Comparison of ENCODE assay signal across 20 cellular contexts in the genomic region with DNA sequence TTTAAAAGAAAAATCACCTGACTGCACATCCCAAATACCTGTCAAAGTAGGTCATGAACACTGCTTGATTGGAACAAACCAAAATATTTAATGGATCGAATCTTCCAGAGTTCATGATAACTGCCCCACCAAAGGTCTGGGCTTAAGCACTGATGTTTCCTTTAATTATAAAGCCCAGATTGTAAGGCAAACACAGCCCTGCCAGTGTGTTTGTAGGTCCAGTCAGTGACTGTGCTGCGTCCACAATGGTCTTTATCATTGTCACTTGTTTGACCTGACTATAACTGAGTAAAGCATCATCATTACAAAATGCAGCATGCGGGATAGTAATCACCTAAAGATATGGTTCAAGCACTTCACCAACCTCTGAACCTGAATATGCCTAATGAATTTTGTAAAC.
DNase-seq lines count a peak whose midpoint lies in the region; ATAC-seq and TF ChIP-seq lines count a peak whose summit lies in the region.
"Had no signal": no experiment of that assay in that cellular context is flagged by ENCODE, and none has a peak within 500 bp of the region (broad histone marks: within the 10 kb centered on the region; RNA-seq: fewer than 3 reads in every experiment).

No MANE protein-coding gene starts in this region.

- H3K36me3 Mint-ChIP-seq in endodermal cell (ENCODE audit: low read depth) = no peaks in the 10 kb centered on the region
- no peaks in the 10 kb centered on the region for H3K36me3 Mint-ChIP-seq in CD4-positive, alpha-beta T cell (ENCODE audit: low read depth)
- H3K36me3 Mint-ChIP-seq: CD14-positive monocyte; CD4-positive, alpha-beta memory T cell had no signal

- no peaks in the 10 kb centered on the region for H3K9me3 ChIP-seq in endodermal cell (ENCODE audit: control insufficient read depth, low read length)
- H3K9me3 ChIP-seq in CD4-positive, alpha-beta T cell (ENCODE audit: control insufficient read depth, low read length) = no peaks in the 10 kb centered on the region
- H3K9me3 ChIP-seq: BE2C had no signal

- ATAC-seq in left lobe of liver = peak; percentile 18
- ATAC-seq in HG03432 (IDR thresholded peaks at IDR 0.05; ENCODE audit: unreplicated experiment) = no peak
- ATAC-seq in CD4-positive, alpha-beta T cell (ENCODE audit: poor library complexity) = no peak
- ATAC-seq: HCT116 had no signal

- CTCF ChIA-PET in CD4-positive, alpha-beta T cell (lab: Charles Lee) = no interaction called here

- no peaks in the 10 kb centered on the region for H3K27me3 Mint-ChIP-seq in endodermal cell (ENCODE audit: insufficient read depth)
- H3K27me3 Mint-ChIP-seq in CD4-positive, alpha-beta T cell = peaks cover 16% of the 10 kb centered on the region

- 91 to 92% methylated on average over 1 to 3 of the region's 3 CpGs for WGBS in endodermal cell (ENCODE audit: insufficient coverage in 1 of 2, insufficient read length in 1 of 2), 2 experiments

- H3K27ac ChIP-seq in endodermal cell (ENCODE audit: low read depth, low read length) = no peak overlapping the region
- H3K27ac ChIP-seq in CD4-positive, alpha-beta T cell (ENCODE audit: low read depth, low read length) = no peak overlapping the region
- H3K27ac ChIP-seq: 22Rv1; BLaER1 treated with 17β-estradiol and CSF1 and Interleukin-3, amounts not matched to agents 10 nM and 100 nM; GM23248 had no signal

- H3K9me3 Mint-ChIP-seq in endodermal cell = no peaks in the 10 kb centered on the region
- H3K9me3 Mint-ChIP-seq in CD4-positive, alpha-beta T cell = no peaks in the 10 kb centered on the region
- H3K9me3 Mint-ChIP-seq: CD14-positive monocyte had no signal

- DNase-seq in NCI-H146 (lab: John Stamatoyannopoulos, UW) = peak; percentile 42
- DNase-seq in NCI-H146 treated with DMSO at 0.1 percent for 48 hours (lab: John Stamatoyannopoulos, UW; ENCODE audit: unreplicated experiment) = no peak
- peak; percentile 17 for DNase-seq in endodermal cell
- DNase-seq in left lobe of liver (ENCODE audit: low spot score) = no peak
- no peak for DNase-seq in CD4-positive, alpha-beta T cell
- no peak for DNase-seq in NCI-H2029 (lab: John Stamatoyannopoulos, UW)
- DNase-seq: AML-193; BE2C; Calu3; CD4-positive, alpha-beta memory T cell; COR-L47; DMS53; DMS79 treated with DMSO at 0.1 percent for 48 hours; GM23248; H9 had no signal

- no peak overlapping the region for H3K27ac Mint-ChIP-seq in endodermal cell
- no peak overlapping the region for H3K27ac Mint-ChIP-seq in CD4-positive, alpha-beta T cell
- H3K27ac Mint-ChIP-seq: CD14-positive monocyte; CD4-positive, alpha-beta memory T cell; H9 had no signal

- H3K4me3 Mint-ChIP-seq in endodermal cell = no peak overlapping the region
- H3K4me3 Mint-ChIP-seq in CD4-positive, alpha-beta T cell = no peak overlapping the region
- H3K4me3 Mint-ChIP-seq: CD14-positive monocyte; CD4-positive, alpha-beta memory T cell; H9 had no signal

- H3K9ac ChIP-seq in endodermal cell (ENCODE audit: extremely low read depth, low read length, poor library complexity, severe bottlenecking) = no peak overlapping the region
- H3K9ac ChIP-seq: BLaER1 treated with 17β-estradiol and CSF1 and Interleukin-3, amounts not matched to agents 10 nM and 100 nM; GM23248 had no signal

- no peaks in the 10 kb centered on the region for H3K36me3 ChIP-seq in endodermal cell (ENCODE audit: control insufficient read depth, insufficient read depth, low read length)
- H3K36me3 ChIP-seq: BE2C had no signal

- peaks cover 17% of the 10 kb centered on the region for H3K4me1 Mint-ChIP-seq in endodermal cell
- H3K4me1 Mint-ChIP-seq in CD4-positive, alpha-beta T cell (ENCODE audit: low read depth) = no peaks in the 10 kb centered on the region

- H3K27me3 ChIP-seq in endodermal cell (ENCODE audit: control insufficient read depth, insufficient read depth, low read length, poor library complexity, severe bottlenecking) = no peaks in the 10 kb centered on the region
- no peaks in the 10 kb centered on the region for H3K27me3 ChIP-seq in CD4-positive, alpha-beta T cell (ENCODE audit: control insufficient read depth, insufficient read depth, low read length)
- H3K27me3 ChIP-seq: BE2C; BLaER1 treated with 17β-estradiol and CSF1 and Interleukin-3, amounts not matched to agents 10 nM and 100 nM had no signal

- intact Hi-C loops in CD4-positive, alpha-beta T cell (cut with DNase I, micrococcal nuclease) = no loop called here

- H3K4me1 ChIP-seq in endodermal cell (ENCODE audit: control insufficient read depth, insufficient read depth, low read length) = peaks cover 7% of the 10 kb centered on the region
- H3K4me1 ChIP-seq: BE2C had no signal

- H3K4me3 ChIP-seq in endodermal cell (ENCODE audit: low read length) = no peak overlapping the region
- H3K4me3 ChIP-seq: BLaER1 treated with 17β-estradiol and CSF1 and Interleukin-3, amounts not matched to agents 10 nM and 100 nM; GM23248 had no signal

- TF ChIP-seq CTCF in endodermal cell (conservative IDR thresholded peaks at IDR 0.05) = no peak
- TF ChIP-seq CTCF in CD4-positive, alpha-beta T cell (IDR thresholded peaks at IDR 0.05) = no peak

- POLR2A ChIA-PET in CD4-positive, alpha-beta T cell (lab: Charles Lee) = no interaction called here

Comparison
In these comparisons a context has a peak if more than half of its experiments do, and no peak if none do; other contexts are left out.
1. DNase-seq: peak in NCI-H146 (single experiment) and endodermal cell (single experiment); none in NCI-H146 treated with DMSO at 0.1 percent for 48 hours (single experiment), left lobe of liver (single experiment), CD4-positive, alpha-beta T cell (0 of 10) and NCI-H2029 (single experiment).